In genomic region chr16:58128721-58129096, GRCh38 we compare ENCODE assay signal across 8 cellular contexts. TPM values are rescaled to one million over a fixed set of nuclear protein-coding genes. Genes with fewer than 3 reads are reported as not detected.
DNase-seq lines count a peak whose midpoint lies in the region; ATAC-seq and TF ChIP-seq lines count a peak whose summit lies in the region.

No MANE protein-coding gene starts in this region.

- peak overlapping the region; percentile 92 to 94 for H3K4me3 Mint-ChIP-seq in stimulated activated naive CD8-positive, alpha-beta T cell treated with anti-CD3 and anti-CD28 coated beads, Interleukin-15, amount 100 ng/mL, for 72 hours

- H3K4me1 ChIP-seq in BE2C (peaks cover 14% of the 10 kb centered on the region; the same call in 1 of the 2 replicates), KMS-11 (ENCODE audit: low read depth, poor library complexity, severe bottlenecking) (peaks cover 25% of the 10 kb centered on the region), ascending aorta (peaks cover 17 to 33% of the 10 kb centered on the region in 2 donors)

- H3K27me3 ChIP-seq in BE2C (no peaks in the 10 kb centered on the region), KMS-11 (ENCODE audit: insufficient read depth, low read depth) (no peaks in the 10 kb centered on the region), ascending aorta (no peaks in the 10 kb centered on the region)

- TF ChIP-seq CTCF in BE2C (IDR thresholded peaks at IDR 0.05; ENCODE audit: low read depth, low read length): no peak
- TF ChIP-seq CTCF in KMS-11 (conservative IDR thresholded peaks at IDR 0.05; ENCODE audit: low read depth, low read length): no peak
- no peak for TF ChIP-seq CTCF in ascending aorta (IDR thresholded peaks at IDR 0.05)

- H3K9ac ChIP-seq in KMS-11: peak overlapping the region; percentile 87

- peak overlapping the region; percentile 65; the same call in 1 of the 2 replicates for H2AFZ ChIP-seq in KMS-11 (ENCODE audit: low read depth)

- H3K36me3 ChIP-seq in BE2C: no peaks in the 10 kb centered on the region
- no peaks in the 10 kb centered on the region for H3K36me3 ChIP-seq in KMS-11 (ENCODE audit: insufficient read depth)
- H3K36me3 ChIP-seq in ascending aorta: no peaks in the 10 kb centered on the region

- no peaks in the 10 kb centered on the region for H4K20me1 ChIP-seq in KMS-11 (ENCODE audit: insufficient read depth)

- H3K9me3 Mint-ChIP-seq in stimulated activated naive CD8-positive, alpha-beta T cell treated with anti-CD3 and anti-CD28 coated beads, Interleukin-15, amount 100 ng/mL, for 72 hours: no peaks in the 10 kb centered on the region

- H3K27ac ChIP-seq in KMS-11: peak overlapping the region; percentile 90
- H3K27ac ChIP-seq in ascending aorta: peak overlapping the region; percentile 84 to 91

- intact Hi-C loops in ascending aorta (cut with DNase I): loop anchor here (1.0 to 5.0 kb wide), 8 partner anchors 69 to 591 kb away; partner anchors contain the start of genes CCDC102A, CSNK2A2, KATNB1 and KIFC3
- intact Hi-C loops in posterior vena cava (cut with DNase I): loop anchor here (5.0 to 10.0 kb wide), 2 partner anchors 106 to 334 kb away; no protein-coding TSS in a partner anchor

- H3K79me2 ChIP-seq in KMS-11 (ENCODE audit: insufficient read depth, low read depth): peaks cover 51% of the 10 kb centered on the region

- peak; percentile 14 for ATAC-seq in GM19397 (IDR thresholded peaks at IDR 0.05; ENCODE audit: unreplicated experiment)
- ATAC-seq in stimulated activated naive CD8-positive, alpha-beta T cell treated with anti-CD3 and anti-CD28 coated beads, Interleukin-15, amount 100 ng/mL, for 72 hours: peak; percentile 27

- H3K27me3 Mint-ChIP-seq in stimulated activated naive CD8-positive, alpha-beta T cell treated with anti-CD3 and anti-CD28 coated beads, Interleukin-15, amount 100 ng/mL, for 72 hours: no peaks in the 10 kb centered on the region

- H3K9me3 ChIP-seq in BE2C: no peaks in the 10 kb centered on the region
- H3K9me3 ChIP-seq in ascending aorta: no peaks in the 10 kb centered on the region

- peak overlapping the region; percentile 74 for H3K4me2 ChIP-seq in KMS-11

- H3K27ac Mint-ChIP-seq in stimulated activated naive CD8-positive, alpha-beta T cell treated with anti-CD3 and anti-CD28 coated beads, Interleukin-15, amount 100 ng/mL, for 72 hours: peak overlapping the region; percentile 98

- H3K4me3 ChIP-seq in BE2C (ENCODE audit: low read depth, low read length): peak overlapping the region; percentile 93
- H3K4me3 ChIP-seq in KMS-11 (IDR thresholded peaks at IDR 0.05; ENCODE audit: insufficient read depth, low read depth, low read length): no peak overlapping the region
- H3K4me3 ChIP-seq in ascending aorta: peak overlapping the region; percentile 93 to 99

- peaks cover 44% of the 10 kb centered on the region for H3K4me1 Mint-ChIP-seq in stimulated activated naive CD8-positive, alpha-beta T cell treated with anti-CD3 and anti-CD28 coated beads, Interleukin-15, amount 100 ng/mL, for 72 hours

- DNase-seq in BE2C (peak; percentile 35), ascending aorta (ENCODE audit: low spot score in 2 of 2) (no peak), islet precursor cell (peak; percentile 71), posterior vena cava (ENCODE audit: low spot score) (no peak), midbrain (lab: John Stamatoyannopoulos, UW) (no peak)
- DNase-seq in stimulated activated naive CD8-positive, alpha-beta T cell treated with anti-CD3 and anti-CD28 coated beads, Interleukin-15, amount 100 ng/mL, for 72 hours: no peak

RNA-seq across cellular contexts. Expression of gene CFAP20, which starts 0.5 kb away (rescaled TPM):
- 209 TPM for polyA plus RNA-seq in BE2C (2012; ENCODE audit: insufficient read depth, insufficient read length, low read depth)
- total RNA-seq in ascending aorta (39.1 TPM), posterior vena cava (10 to 100 TPM; 14.5 to 15.3 TPM)

Comparison
In these comparisons a context has a peak if more than half of its experiments do, and no peak if none do; other contexts are left out.
1. DNase-seq: peak in BE2C (single experiment) and islet precursor cell (single experiment); none in ascending aorta (0 of 2), stimulated activated naive CD8-positive, alpha-beta T cell treated with anti-CD3 and anti-CD28 coated beads, Interleukin-15, amount 100 ng/mL, for 72 hours (0 of 2), posterior vena cava (single experiment) and midbrain (single experiment).